1 cellular context compared by ENCODE assay signal in the genomic region with DNA sequence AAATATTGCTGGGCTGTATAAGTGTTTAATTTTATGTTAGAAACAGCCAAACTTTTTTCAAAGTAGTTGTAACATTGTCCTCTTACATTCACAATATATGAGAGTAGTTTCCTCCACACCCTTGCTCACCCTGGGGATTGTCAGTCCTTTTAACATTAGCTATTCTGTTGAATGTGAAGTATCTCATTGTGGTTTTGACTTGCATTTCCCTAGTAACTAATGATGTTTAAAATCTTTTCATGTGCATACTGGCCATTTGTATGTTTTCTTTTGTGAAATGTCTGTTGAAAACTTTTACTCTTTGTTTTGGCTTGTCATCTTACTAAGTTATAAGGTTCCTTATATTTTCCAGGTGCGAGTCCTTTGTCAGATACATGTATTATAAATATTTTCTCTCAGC.
TF ChIP-seq lines count a peak whose summit lies in the region.

No MANE protein-coding gene starts in this region.

TF ChIP-seq in GM12878, 131 proteins besides CTCF, POLR2A, EP300 and RAD21 (continued from another document):
- TF ChIP-seq, protein P1, sequence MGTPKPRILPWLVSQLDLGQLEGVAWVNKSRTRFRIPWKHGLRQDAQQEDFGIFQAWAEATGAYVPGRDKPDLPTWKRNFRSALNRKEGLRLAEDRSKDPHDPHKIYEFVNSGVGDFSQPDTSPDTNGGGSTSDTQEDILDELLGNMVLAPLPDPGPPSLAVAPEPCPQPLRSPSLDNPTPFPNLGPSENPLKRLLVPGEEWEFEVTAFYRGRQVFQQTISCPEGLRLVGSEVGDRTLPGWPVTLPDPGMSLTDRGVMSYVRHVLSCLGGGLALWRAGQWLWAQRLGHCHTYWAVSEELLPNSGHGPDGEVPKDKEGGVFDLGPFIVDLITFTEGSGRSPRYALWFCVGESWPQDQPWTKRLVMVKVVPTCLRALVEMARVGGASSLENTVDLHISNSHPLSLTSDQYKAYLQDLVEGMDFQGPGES (IDR thresholded peaks at IDR 0.05), result no peak
- TF ChIP-seq NR2C2 (IDR thresholded peaks at IDR 0.05; ENCODE audit: borderline replicate concordance, control insufficient read depth, insufficient read length, low read depth) (no peak), RELA (IDR thresholded peaks at IDR 0.05; ENCODE audit: borderline replicate concordance, partially characterized antibody) (no peak), ATF7 (IDR thresholded peaks at IDR 0.05; ENCODE audit: low read depth) (0 out of 2 replicates have a peak, but pooled peaks have one; percentile 30), STAT3 (IDR thresholded peaks at IDR 0.05; ENCODE audit: low read depth, low read length) (no peak), SPI1 (IDR thresholded peaks at IDR 0.05; ENCODE audit: borderline replicate concordance, insufficient read depth, low read depth, low read length) (peak; percentile 67; the same call in 1 of the 2 replicates), MTA3 (IDR thresholded peaks at IDR 0.05; ENCODE audit: borderline replicate concordance, low read length) (no peak), RUNX3 (IDR thresholded peaks at IDR 0.05; ENCODE audit: low read length) (peak; percentile 78), RFX5 (IDR thresholded peaks at IDR 0.05; ENCODE audit: low read depth, low read length) (peak; percentile 96)
